In the genomic region with DNA sequence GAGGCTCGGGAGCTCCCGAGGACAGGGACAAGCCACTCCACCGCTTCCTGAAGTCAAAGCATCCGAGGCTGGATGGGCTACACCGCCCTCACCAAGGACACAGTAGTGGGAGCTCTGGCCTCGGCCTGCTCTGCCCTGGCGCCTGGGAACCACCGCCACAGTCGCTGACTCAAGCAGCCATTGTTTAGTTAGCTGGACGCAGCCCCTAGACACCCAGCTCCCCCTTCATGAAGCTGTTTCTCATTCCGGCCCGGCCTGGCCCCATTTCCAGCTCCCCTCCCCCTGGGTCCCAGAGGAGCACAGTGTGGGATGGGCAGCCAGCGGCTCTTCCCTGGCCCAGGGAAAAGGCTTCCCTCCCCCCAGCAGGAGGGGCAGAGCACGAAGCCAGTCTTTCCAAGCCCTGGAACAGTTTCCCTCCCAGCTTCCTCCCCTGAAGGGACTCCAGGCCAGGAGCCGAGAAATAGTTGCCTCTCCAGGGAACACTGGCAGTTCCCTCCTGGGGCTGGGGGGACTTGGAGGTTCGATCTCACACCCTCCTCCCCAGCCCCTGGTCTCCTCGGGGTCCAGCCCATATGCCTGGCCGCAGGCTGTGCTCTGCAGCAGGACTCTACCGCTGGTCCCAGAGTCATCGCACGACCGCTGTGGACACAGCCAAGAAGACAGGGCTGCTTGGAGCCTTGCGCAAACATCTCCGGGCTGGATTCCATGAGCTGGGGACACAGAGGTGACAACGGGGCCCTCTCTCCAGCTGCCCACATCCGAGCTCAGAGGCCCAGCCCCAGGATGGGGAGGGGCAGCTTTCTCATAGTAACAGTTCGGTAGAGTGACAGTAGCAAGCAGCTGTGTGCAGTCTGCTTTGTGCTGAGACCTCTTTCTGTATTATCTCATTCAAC, we compare ENCODE assay signal across 1 cellular context.
TF ChIP-seq lines count a peak whose summit lies in the region.

No MANE protein-coding gene starts in this region.

TF ChIP-seq in HepG2, 621 proteins besides CTCF, POLR2A, EP300 and RAD21 (continued from another document and continues in another):
- no peak for TF ChIP-seq SMYD3 (CRISPR knock-in tag; IDR thresholded peaks at IDR 0.05)
- TF ChIP-seq GPN1 (CRISPR knock-in tag; IDR thresholded peaks at IDR 0.05; ENCODE audit: borderline replicate concordance), result no peak
- TF ChIP-seq GABPB1 (CRISPR knock-in tag; IDR thresholded peaks at IDR 0.05), result peak; percentile 61; the same call in 1 of the 2 replicates
- TF ChIP-seq HES4 (CRISPR knock-in tag; IDR thresholded peaks at IDR 0.05; ENCODE audit: borderline replicate concordance), result no peak
- peak; percentile 29; the same call in 1 of the 2 replicates for TF ChIP-seq ZFP82 (CRISPR knock-in tag; IDR thresholded peaks at IDR 0.05; ENCODE audit: borderline replicate concordance)
- no peak; the same call in 1 of the 2 replicates for TF ChIP-seq ZFP37 (CRISPR knock-in tag; IDR thresholded peaks at IDR 0.05; ENCODE audit: borderline replicate concordance)
- no peak for TF ChIP-seq SYNCRIP (IDR thresholded peaks at IDR 0.05; ENCODE audit: insufficient read depth, low read depth, low read length)
- 0 out of 2 replicates have a peak, but pooled peaks have one; percentile 23 for TF ChIP-seq ZNF775 (CRISPR knock-in tag; IDR thresholded peaks at IDR 0.05; ENCODE audit: borderline replicate concordance)
- TF ChIP-seq ZNF160 (CRISPR knock-in tag; IDR thresholded peaks at IDR 0.05), result peak; percentile 65; the same call in 1 of the 2 replicates
- TF ChIP-seq CENPX (CRISPR knock-in tag; IDR thresholded peaks at IDR 0.05), result no peak
- no peak for TF ChIP-seq ISX (CRISPR knock-in tag; conservative IDR thresholded peaks at IDR 0.05)
- no peak for TF ChIP-seq FOXP1 (IDR thresholded peaks at IDR 0.05)
- TF ChIP-seq FOXP1 (CRISPR knock-in tag; IDR thresholded peaks at IDR 0.05), result peak; percentile 43; the same call in 1 of the 2 replicates
- TF ChIP-seq KMT2B (CRISPR knock-in tag; IDR thresholded peaks at IDR 0.05), result peak; percentile 34; the same call in 1 of the 2 replicates
- no peak for TF ChIP-seq STAT5B (CRISPR knock-in tag; IDR thresholded peaks at IDR 0.05)
- no peak; the same call in 1 of the 2 replicates for TF ChIP-seq ZNF629 (CRISPR knock-in tag; conservative IDR thresholded peaks at IDR 0.05)
- no peak for TF ChIP-seq ZNF773 (CRISPR knock-in tag; IDR thresholded peaks at IDR 0.05; ENCODE audit: borderline replicate concordance)
- TF ChIP-seq, protein P1, sequence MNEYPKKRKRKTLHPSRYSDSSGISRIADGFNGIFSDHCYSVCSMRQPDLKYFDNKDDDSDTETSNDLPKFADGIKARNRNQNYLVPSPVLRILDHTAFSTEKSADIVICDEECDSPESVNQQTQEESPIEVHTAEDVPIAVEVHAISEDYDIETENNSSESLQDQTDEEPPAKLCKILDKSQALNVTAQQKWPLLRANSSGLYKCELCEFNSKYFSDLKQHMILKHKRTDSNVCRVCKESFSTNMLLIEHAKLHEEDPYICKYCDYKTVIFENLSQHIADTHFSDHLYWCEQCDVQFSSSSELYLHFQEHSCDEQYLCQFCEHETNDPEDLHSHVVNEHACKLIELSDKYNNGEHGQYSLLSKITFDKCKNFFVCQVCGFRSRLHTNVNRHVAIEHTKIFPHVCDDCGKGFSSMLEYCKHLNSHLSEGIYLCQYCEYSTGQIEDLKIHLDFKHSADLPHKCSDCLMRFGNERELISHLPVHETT (CRISPR knock-in tag; conservative IDR thresholded peaks at IDR 0.05), result no peak
- no peak for TF ChIP-seq KLF13 (CRISPR knock-in tag; IDR thresholded peaks at IDR 0.05)
- peak; percentile 42; the same call in 1 of the 2 replicates for TF ChIP-seq KDM2A (CRISPR knock-in tag; IDR thresholded peaks at IDR 0.05; ENCODE audit: borderline replicate concordance, low read depth)
- TF ChIP-seq, protein P2, sequence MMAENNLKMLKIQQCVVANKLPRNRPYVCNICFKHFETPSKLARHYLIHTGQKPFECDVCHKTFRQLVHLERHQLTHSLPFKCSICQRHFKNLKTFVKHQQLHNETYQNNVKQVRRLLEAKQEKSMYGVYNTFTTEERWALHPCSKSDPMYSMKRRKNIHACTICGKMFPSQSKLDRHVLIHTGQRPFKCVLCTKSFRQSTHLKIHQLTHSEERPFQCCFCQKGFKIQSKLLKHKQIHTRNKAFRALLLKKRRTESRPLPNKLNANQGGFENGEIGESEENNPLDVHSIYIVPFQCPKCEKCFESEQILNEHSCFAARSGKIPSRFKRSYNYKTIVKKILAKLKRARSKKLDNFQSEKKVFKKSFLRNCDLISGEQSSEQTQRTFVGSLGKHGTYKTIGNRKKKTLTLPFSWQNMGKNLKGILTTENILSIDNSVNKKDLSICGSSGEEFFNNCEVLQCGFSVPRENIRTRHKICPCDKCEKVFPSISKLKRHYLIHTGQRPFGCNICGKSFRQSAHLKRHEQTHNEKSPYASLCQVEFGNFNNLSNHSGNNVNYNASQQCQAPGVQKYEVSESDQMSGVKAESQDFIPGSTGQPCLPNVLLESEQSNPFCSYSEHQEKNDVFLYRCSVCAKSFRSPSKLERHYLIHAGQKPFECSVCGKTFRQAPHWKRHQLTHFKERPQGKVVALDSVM (CRISPR knock-in tag; IDR thresholded peaks at IDR 0.05), result no peak; the same call in 1 of the 2 replicates
- peak; percentile 72; the same call in 1 of the 2 replicates for TF ChIP-seq BORCS8-MEF2B (CRISPR knock-in tag; IDR thresholded peaks at IDR 0.05)
- TF ChIP-seq ZNF136 (CRISPR knock-in tag; IDR thresholded peaks at IDR 0.05; ENCODE audit: low read depth), result no peak
- no peak for TF ChIP-seq ZNF567 (CRISPR knock-in tag; IDR thresholded peaks at IDR 0.05; ENCODE audit: borderline replicate concordance)
- TF ChIP-seq, protein P3, sequence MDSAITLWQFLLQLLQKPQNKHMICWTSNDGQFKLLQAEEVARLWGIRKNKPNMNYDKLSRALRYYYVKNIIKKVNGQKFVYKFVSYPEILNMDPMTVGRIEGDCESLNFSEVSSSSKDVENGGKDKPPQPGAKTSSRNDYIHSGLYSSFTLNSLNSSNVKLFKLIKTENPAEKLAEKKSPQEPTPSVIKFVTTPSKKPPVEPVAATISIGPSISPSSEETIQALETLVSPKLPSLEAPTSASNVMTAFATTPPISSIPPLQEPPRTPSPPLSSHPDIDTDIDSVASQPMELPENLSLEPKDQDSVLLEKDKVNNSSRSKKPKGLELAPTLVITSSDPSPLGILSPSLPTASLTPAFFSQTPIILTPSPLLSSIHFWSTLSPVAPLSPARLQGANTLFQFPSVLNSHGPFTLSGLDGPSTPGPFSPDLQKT (CRISPR knock-in tag; IDR thresholded peaks at IDR 0.05; ENCODE audit: borderline replicate concordance), result no peak
- no peak for TF ChIP-seq SP2 (CRISPR knock-in tag; IDR thresholded peaks at IDR 0.05)
- TF ChIP-seq CCDC6 (CRISPR knock-in tag; IDR thresholded peaks at IDR 0.05), result 0 out of 2 replicates have a peak, but pooled peaks have one; percentile 2
- TF ChIP-seq, protein P4, sequence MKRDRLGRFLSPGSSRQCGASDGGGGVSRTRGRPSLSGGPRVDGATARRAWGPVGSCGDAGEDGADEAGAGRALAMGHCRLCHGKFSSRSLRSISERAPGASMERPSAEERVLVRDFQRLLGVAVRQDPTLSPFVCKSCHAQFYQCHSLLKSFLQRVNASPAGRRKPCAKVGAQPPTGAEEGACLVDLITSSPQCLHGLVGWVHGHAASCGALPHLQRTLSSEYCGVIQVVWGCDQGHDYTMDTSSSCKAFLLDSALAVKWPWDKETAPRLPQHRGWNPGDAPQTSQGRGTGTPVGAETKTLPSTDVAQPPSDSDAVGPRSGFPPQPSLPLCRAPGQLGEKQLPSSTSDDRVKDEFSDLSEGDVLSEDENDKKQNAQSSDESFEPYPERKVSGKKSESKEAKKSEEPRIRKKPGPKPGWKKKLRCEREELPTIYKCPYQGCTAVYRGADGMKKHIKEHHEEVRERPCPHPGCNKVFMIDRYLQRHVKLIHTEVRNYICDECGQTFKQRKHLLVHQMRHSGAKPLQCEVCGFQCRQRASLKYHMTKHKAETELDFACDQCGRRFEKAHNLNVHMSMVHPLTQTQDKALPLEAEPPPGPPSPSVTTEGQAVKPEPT (CRISPR knock-in tag; IDR thresholded peaks at IDR 0.05; ENCODE audit: low read depth), result peak; percentile 67; the same call in 1 of the 2 replicates
- peak; percentile 61 for TF ChIP-seq ZNF768 (CRISPR knock-in tag; IDR thresholded peaks at IDR 0.05)
- peak; percentile 33; the same call in 1 of the 2 replicates for TF ChIP-seq ZBTB21 (CRISPR knock-in tag; IDR thresholded peaks at IDR 0.05)
- TF ChIP-seq, protein P5, sequence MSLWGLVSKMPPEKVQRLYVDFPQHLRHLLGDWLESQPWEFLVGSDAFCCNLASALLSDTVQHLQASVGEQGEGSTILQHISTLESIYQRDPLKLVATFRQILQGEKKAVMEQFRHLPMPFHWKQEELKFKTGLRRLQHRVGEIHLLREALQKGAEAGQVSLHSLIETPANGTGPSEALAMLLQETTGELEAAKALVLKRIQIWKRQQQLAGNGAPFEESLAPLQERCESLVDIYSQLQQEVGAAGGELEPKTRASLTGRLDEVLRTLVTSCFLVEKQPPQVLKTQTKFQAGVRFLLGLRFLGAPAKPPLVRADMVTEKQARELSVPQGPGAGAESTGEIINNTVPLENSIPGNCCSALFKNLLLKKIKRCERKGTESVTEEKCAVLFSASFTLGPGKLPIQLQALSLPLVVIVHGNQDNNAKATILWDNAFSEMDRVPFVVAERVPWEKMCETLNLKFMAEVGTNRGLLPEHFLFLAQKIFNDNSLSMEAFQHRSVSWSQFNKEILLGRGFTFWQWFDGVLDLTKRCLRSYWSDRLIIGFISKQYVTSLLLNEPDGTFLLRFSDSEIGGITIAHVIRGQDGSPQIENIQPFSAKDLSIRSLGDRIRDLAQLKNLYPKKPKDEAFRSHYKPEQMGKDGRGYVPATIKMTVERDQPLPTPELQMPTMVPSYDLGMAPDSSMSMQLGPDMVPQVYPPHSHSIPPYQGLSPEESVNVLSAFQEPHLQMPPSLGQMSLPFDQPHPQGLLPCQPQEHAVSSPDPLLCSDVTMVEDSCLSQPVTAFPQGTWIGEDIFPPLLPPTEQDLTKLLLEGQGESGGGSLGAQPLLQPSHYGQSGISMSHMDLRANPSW (CRISPR knock-in tag; IDR thresholded peaks at IDR 0.05; ENCODE audit: borderline replicate concordance), result no peak
- TF ChIP-seq GTF2F1 (IDR thresholded peaks at IDR 0.05; ENCODE audit: low read length), result no peak
- no peak for TF ChIP-seq TCF12 (IDR thresholded peaks at IDR 0.05)
- no peak for TF ChIP-seq TCF12 (CRISPR knock-in tag; IDR thresholded peaks at IDR 0.05)
- no peak for TF ChIP-seq MXD4 (CRISPR knock-in tag; IDR thresholded peaks at IDR 0.05)
- no peak for TF ChIP-seq NKX3-1 (CRISPR knock-in tag; IDR thresholded peaks at IDR 0.05)
- TF ChIP-seq GTF3A (CRISPR knock-in tag; conservative IDR thresholded peaks at IDR 0.05), result no peak; the same call in 1 of the 2 replicates
- peak; percentile 91 for TF ChIP-seq PHF21A (CRISPR knock-in tag; IDR thresholded peaks at IDR 0.05)
- no peak; the same call in 1 of the 2 replicates for TF ChIP-seq GATAD1 (CRISPR knock-in tag; IDR thresholded peaks at IDR 0.05)
- TF ChIP-seq ZNF564 (CRISPR knock-in tag; IDR thresholded peaks at IDR 0.05), result peak; percentile 60; the same call in 1 of the 2 replicates
- TF ChIP-seq, protein P6, sequence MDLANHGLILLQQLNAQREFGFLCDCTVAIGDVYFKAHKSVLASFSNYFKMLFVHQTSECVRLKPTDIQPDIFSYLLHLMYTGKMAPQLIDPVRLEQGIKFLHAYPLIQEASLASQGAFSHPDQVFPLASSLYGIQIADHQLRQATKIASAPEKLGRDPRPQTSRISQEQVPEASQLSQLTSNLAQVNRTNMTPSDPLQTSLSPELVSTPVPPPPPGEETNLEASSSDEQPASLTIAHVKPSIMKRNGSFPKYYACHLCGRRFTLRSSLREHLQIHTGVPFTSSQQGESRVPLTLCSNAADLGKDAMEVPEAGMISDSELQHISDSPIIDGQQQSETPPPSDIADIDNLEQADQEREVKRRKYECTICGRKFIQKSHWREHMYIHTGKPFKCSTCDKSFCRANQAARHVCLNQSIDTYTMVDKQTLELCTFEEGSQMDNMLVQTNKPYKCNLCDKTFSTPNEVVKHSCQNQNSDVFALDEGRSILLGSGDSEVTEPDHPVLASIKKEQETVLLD (CRISPR knock-in tag; IDR thresholded peaks at IDR 0.05; ENCODE audit: low read depth), result no peak
- peak; percentile 59 for TF ChIP-seq BCL6 (CRISPR knock-in tag; IDR thresholded peaks at IDR 0.05)
- TF ChIP-seq, protein P7, sequence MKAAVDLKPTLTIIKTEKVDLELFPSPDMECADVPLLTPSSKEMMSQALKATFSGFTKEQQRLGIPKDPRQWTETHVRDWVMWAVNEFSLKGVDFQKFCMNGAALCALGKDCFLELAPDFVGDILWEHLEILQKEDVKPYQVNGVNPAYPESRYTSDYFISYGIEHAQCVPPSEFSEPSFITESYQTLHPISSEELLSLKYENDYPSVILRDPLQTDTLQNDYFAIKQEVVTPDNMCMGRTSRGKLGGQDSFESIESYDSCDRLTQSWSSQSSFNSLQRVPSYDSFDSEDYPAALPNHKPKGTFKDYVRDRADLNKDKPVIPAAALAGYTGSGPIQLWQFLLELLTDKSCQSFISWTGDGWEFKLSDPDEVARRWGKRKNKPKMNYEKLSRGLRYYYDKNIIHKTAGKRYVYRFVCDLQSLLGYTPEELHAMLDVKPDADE (CRISPR knock-in tag; IDR thresholded peaks at IDR 0.05), result 0 out of 2 replicates have a peak, but pooled peaks have one; percentile 73
- 0 out of 2 replicates have a peak, but pooled peaks have one; percentile 31 for TF ChIP-seq ZSCAN22 (CRISPR knock-in tag; IDR thresholded peaks at IDR 0.05)
- TF ChIP-seq HDAC6 (IDR thresholded peaks at IDR 0.05; ENCODE audit: low read depth, low read length), result no peak
- TF ChIP-seq TP53 (CRISPR knock-in tag; conservative IDR thresholded peaks at IDR 0.05), result no peak
- TF ChIP-seq MED1 (CRISPR knock-in tag; IDR thresholded peaks at IDR 0.05), result peak; percentile 71
- TF ChIP-seq FOXM1 (CRISPR knock-in tag; IDR thresholded peaks at IDR 0.05), result no peak
- TF ChIP-seq, protein P8, sequence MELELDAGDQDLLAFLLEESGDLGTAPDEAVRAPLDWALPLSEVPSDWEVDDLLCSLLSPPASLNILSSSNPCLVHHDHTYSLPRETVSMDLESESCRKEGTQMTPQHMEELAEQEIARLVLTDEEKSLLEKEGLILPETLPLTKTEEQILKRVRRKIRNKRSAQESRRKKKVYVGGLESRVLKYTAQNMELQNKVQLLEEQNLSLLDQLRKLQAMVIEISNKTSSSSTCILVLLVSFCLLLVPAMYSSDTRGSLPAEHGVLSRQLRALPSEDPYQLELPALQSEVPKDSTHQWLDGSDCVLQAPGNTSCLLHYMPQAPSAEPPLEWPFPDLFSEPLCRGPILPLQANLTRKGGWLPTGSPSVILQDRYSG (CRISPR knock-in tag; IDR thresholded peaks at IDR 0.05), result no peak
- TF ChIP-seq, protein P9, sequence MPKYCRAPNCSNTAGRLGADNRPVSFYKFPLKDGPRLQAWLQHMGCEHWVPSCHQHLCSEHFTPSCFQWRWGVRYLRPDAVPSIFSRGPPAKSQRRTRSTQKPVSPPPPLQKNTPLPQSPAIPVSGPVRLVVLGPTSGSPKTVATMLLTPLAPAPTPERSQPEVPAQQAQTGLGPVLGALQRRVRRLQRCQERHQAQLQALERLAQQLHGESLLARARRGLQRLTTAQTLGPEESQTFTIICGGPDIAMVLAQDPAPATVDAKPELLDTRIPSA (CRISPR knock-in tag; IDR thresholded peaks at IDR 0.05; ENCODE audit: borderline replicate concordance), result no peak
- TF ChIP-seq ZBTB3 (CRISPR knock-in tag; IDR thresholded peaks at IDR 0.05; ENCODE audit: borderline replicate concordance, low read depth), result no peak
- no peak for TF ChIP-seq SMAD9 (CRISPR knock-in tag; IDR thresholded peaks at IDR 0.05)
- TF ChIP-seq BRD4 (CRISPR knock-in tag; IDR thresholded peaks at IDR 0.05), result no peak; the same call in 1 of the 2 replicates
- peak; percentile 71; the same call in 1 of the 2 replicates for TF ChIP-seq FOXK2 (IDR thresholded peaks at IDR 0.05)
- TF ChIP-seq SP4 (CRISPR knock-in tag; IDR thresholded peaks at IDR 0.05), result no peak
- peak; percentile 59 for TF ChIP-seq RBFOX2 (IDR thresholded peaks at IDR 0.05; ENCODE audit: low read depth, low read length)
- TF ChIP-seq ARID2 (CRISPR knock-in tag; IDR thresholded peaks at IDR 0.05; ENCODE audit: borderline replicate concordance), result no peak
